Comparison of ENCODE assay signal across 4 cellular contexts in the genomic region with DNA sequence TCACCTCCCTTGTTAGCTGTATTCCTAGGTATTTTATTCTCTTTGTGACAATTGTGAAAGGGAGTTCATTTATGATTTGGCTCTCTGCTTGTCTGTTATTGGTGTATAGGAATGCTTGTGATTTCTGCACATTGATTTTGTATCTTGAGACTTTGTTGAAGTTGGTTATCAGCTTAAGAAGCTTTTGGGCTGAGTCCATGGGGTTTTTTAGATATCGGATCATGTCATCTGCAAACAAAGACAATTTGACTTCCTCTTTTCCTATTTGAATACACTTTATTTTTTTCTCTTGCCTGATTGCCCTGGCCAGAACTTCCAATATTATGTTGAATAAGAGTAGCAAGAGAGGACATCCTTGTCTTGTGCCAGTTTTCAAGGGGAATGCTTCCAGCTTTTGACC. TPM values are rescaled to one million over a fixed set of nuclear protein-coding genes. Genes with fewer than 3 reads are reported as not detected.
"Had no signal": no experiment of that assay in that cellular context is flagged by ENCODE, and none has a peak within 500 bp of the region (broad histone marks: within the 10 kb centered on the region; RNA-seq: fewer than 3 reads in every experiment).

No MANE protein-coding gene starts in this region.

RNA-seq across cellular contexts. Expression of a gene that starts 33.8 kb away (rescaled TPM):
- total RNA-seq: thoracic aorta, tibial nerve, upper lobe of right lung, vagina had no signal
